In the genomic region with DNA sequence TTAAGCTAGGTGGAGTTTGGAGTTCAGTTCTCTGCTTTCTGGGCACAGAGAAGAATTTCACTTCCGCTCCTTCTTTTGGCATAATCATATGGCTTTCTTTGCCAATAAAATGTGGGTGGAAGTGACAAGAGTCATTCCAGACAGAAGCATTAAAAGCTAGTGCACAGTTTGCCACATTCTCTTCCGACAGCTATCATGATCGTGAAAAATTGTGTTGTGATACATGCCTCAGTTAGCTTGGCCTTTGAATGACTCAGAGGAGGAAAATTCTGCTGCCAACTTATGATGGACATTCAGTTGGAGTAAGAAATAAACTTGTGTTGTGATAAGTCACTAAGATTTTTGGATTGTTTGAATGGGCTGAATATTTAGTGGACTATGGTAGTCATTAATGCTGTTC, we compare ENCODE assay signal across 19 cellular contexts.
DNase-seq lines count a peak whose midpoint lies in the region; ATAC-seq lines count a peak whose summit lies in the region.
"Had no signal": no experiment of that assay in that cellular context is flagged by ENCODE, and none has a peak within 500 bp of the region (broad histone marks: within the 10 kb centered on the region; RNA-seq: fewer than 3 reads in every experiment).

No MANE protein-coding gene starts in this region.

- peak overlapping the region; percentile 95 for H3K27ac Mint-ChIP-seq in activated CD4-positive, alpha-beta T cell treated with anti-CD3 and anti-CD28 coated beads, Interleukin-2, amount 10 ng/mL, durations not matched to agents 24 days and 14 days
- peak overlapping the region; percentile 93 for H3K27ac Mint-ChIP-seq in activated naive CD8-positive, alpha-beta T cell treated with anti-CD3 and anti-CD28 coated beads for 36 hours
- H3K27ac Mint-ChIP-seq in natural killer cell treated with Interleukin-12 subunit alpha and Interleukin-12 subunit beta and Interleukin-15 and Interleukin-18, amount 100 ng/mL, for 72 hours: peak overlapping the region; percentile 95 to 99

- ATAC-seq in natural killer cell treated with Interleukin-12 subunit alpha and Interleukin-12 subunit beta and Interleukin-15 and Interleukin-18, amount 100 ng/mL, for 72 hours: no peak
- ATAC-seq in HG02678 (IDR thresholded peaks at IDR 0.05; ENCODE audit: unreplicated experiment): no peak
- ATAC-seq: Panc1 had no signal

- peaks cover 11% of the 10 kb centered on the region for H3K9me3 Mint-ChIP-seq in activated CD4-positive, alpha-beta T cell treated with anti-CD3 and anti-CD28 coated beads, Interleukin-2, amount 10 ng/mL, durations not matched to agents 24 days and 14 days
- peaks cover 22% of the 10 kb centered on the region for H3K9me3 Mint-ChIP-seq in activated naive CD8-positive, alpha-beta T cell treated with anti-CD3 and anti-CD28 coated beads for 36 hours
- peaks cover 3% of the 10 kb centered on the region for H3K9me3 Mint-ChIP-seq in natural killer cell treated with Interleukin-12 subunit alpha and Interleukin-12 subunit beta and Interleukin-15 and Interleukin-18, amount 100 ng/mL, for 72 hours

- peaks cover 62% of the 10 kb centered on the region for H3K4me1 Mint-ChIP-seq in activated CD4-positive, alpha-beta T cell treated with anti-CD3 and anti-CD28 coated beads, Interleukin-2, amount 10 ng/mL, durations not matched to agents 24 days and 14 days
- H3K4me1 Mint-ChIP-seq in activated naive CD8-positive, alpha-beta T cell treated with anti-CD3 and anti-CD28 coated beads for 36 hours: peaks cover 66% of the 10 kb centered on the region
- H3K4me1 Mint-ChIP-seq in natural killer cell treated with Interleukin-12 subunit alpha and Interleukin-12 subunit beta and Interleukin-15 and Interleukin-18, amount 100 ng/mL, for 72 hours (ENCODE audit: low read depth in 2 of 2): peaks cover 65 to 69% of the 10 kb centered on the region in 2 donors

- H3K27me3 Mint-ChIP-seq in activated CD4-positive, alpha-beta T cell treated with anti-CD3 and anti-CD28 coated beads, Interleukin-2, amount 10 ng/mL, durations not matched to agents 24 days and 14 days: no peaks in the 10 kb centered on the region
- no peaks in the 10 kb centered on the region for H3K27me3 Mint-ChIP-seq in activated naive CD8-positive, alpha-beta T cell treated with anti-CD3 and anti-CD28 coated beads for 36 hours
- H3K27me3 Mint-ChIP-seq in natural killer cell treated with Interleukin-12 subunit alpha and Interleukin-12 subunit beta and Interleukin-15 and Interleukin-18, amount 100 ng/mL, for 72 hours: no peaks in the 10 kb centered on the region

- intact Hi-C loops in activated CD4-positive, alpha-beta T cell treated with anti-CD3 and anti-CD28 coated beads, Interleukin-2, amount 10 ng/mL, durations not matched to agents 24 days and 14 days (cut with micrococcal nuclease): loop anchor here (1.0 kb wide), 2 partner anchors 8 to 24 kb away; no protein-coding TSS in a partner anchor

- peak; percentile 56 for DNase-seq in activated CD4-positive, alpha-beta T cell treated with anti-CD3 and anti-CD28 coated beads, Interleukin-2, amount 10 ng/mL, durations not matched to agents 24 days and 14 days
- DNase-seq in activated CD4-positive, alpha-beta T cell treated with anti-CD3 and anti-CD28 coated beads, Interleukin-2, amount 50 U/mL, for 48 hours: no peak
- DNase-seq in HT1080 (ENCODE audit: low read depth): peak; percentile 52
- DNase-seq in activated naive CD8-positive, alpha-beta T cell treated with anti-CD3 and anti-CD28 coated beads for 36 hours: no peak
- no peak for DNase-seq in natural killer cell treated with Interleukin-12 subunit alpha and Interleukin-12 subunit beta and Interleukin-15 and Interleukin-18, amount 100 ng/mL, for 72 hours (ENCODE audit: low spot score)
- no peak for DNase-seq in DMS53 (lab: John Stamatoyannopoulos, UW)
- no peak for DNase-seq in GF-D8 (lab: John Stamatoyannopoulos, UW)
- DNase-seq: activated CD4-positive, alpha-beta T cell treated with anti-CD3 and anti-CD28 coated beads, Interleukin-2, amount 50 U/mL, for 1 hour; cortex of kidney; foreskin melanocyte; kidney glomerular epithelial cell; mesendoderm; NCI-H1417 treated with DMSO at 0.1 percent for 48 hours; NCI-H2171 treated with DMSO at 0.1 percent for 48 hours; NCI-H82; stimulated activated CD8-positive, alpha-beta memory T cell treated with anti-CD3 and anti-CD28 coated beads, Interleukin-4, amount 100 ng/mL, for 48 hours had no signal

- peak overlapping the region; percentile 43 for H3K4me3 Mint-ChIP-seq in activated CD4-positive, alpha-beta T cell treated with anti-CD3 and anti-CD28 coated beads, Interleukin-2, amount 10 ng/mL, durations not matched to agents 24 days and 14 days
- H3K4me3 Mint-ChIP-seq in activated naive CD8-positive, alpha-beta T cell treated with anti-CD3 and anti-CD28 coated beads for 36 hours: no peak overlapping the region
- peak overlapping the region; percentile 67 for H3K4me3 Mint-ChIP-seq in natural killer cell treated with Interleukin-12 subunit alpha and Interleukin-12 subunit beta and Interleukin-15 and Interleukin-18, amount 100 ng/mL, for 72 hours

- peaks cover 31% of the 10 kb centered on the region for H3K36me3 Mint-ChIP-seq in activated CD4-positive, alpha-beta T cell treated with anti-CD3 and anti-CD28 coated beads, Interleukin-2, amount 10 ng/mL, durations not matched to agents 24 days and 14 days (ENCODE audit: low read depth)
- H3K36me3 Mint-ChIP-seq in activated naive CD8-positive, alpha-beta T cell treated with anti-CD3 and anti-CD28 coated beads for 36 hours: peaks cover 55% of the 10 kb centered on the region
- peaks cover 35% of the 10 kb centered on the region for H3K36me3 Mint-ChIP-seq in natural killer cell treated with Interleukin-12 subunit alpha and Interleukin-12 subunit beta and Interleukin-15 and Interleukin-18, amount 100 ng/mL, for 72 hours
- H3K36me3 Mint-ChIP-seq: CD4-positive, CD25-positive, alpha-beta regulatory T cell had no signal

Comparison
In these comparisons a context has a peak if more than half of its experiments do, and no peak if none do; other contexts are left out.
1. DNase-seq: peak in activated CD4-positive, alpha-beta T cell treated with anti-CD3 and anti-CD28 coated beads, Interleukin-2, amount 10 ng/mL, durations not matched to agents 24 days and 14 days (single experiment) and HT1080 (single experiment); none in activated CD4-positive, alpha-beta T cell treated with anti-CD3 and anti-CD28 coated beads, Interleukin-2, amount 50 U/mL, for 48 hours (0 of 2), activated naive CD8-positive, alpha-beta T cell treated with anti-CD3 and anti-CD28 coated beads for 36 hours (single experiment), natural killer cell treated with Interleukin-12 subunit alpha and Interleukin-12 subunit beta and Interleukin-15 and Interleukin-18, amount 100 ng/mL, for 72 hours (single experiment), DMS53 (single experiment) and GF-D8 (single experiment).
2. Peak in every context shown above with its lines, with median percentiles within 50 percentile points of each other: H3K27ac Mint-ChIP-seq.